10 cellular contexts compared by ENCODE assay signal in the genomic region with DNA sequence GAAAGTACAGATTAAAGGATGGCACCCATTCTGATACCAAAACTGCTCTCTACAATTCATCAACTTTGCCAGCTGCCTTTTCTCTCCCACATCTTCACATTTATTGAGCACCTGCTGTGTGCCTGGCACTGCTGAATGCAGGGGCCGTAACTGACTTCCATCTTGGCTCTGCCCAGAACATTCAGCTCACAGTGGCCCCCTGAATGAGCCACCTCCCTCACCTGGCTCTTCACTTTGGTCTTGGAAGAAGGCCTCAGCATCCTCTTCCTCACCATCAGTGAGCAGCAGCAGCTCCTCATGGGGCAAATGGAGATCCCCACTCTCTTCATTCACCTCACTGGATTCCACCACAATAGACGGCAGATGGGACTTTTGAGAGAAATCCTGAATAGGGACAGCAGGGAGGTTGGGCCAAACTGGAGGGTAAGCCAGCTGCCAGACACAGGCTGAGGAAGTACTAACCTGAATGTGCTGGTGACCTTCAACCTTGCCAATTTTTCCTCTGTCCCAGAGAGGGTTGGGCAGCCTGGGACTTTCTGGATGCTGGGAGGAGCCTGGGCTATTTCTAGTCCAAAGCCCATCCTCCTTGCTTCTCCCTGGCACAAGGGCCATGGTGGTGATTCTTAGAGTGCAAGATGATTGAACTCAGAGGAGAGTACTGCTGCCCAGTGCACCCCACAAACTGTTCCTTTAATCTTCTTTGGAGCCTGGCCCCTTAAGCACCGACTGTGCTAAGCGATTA. TPM values are rescaled to one million over a fixed set of nuclear protein-coding genes. Genes with fewer than 3 reads are reported as not detected.
DNase-seq lines count a peak whose midpoint lies in the region; ATAC-seq, FAIRE-seq and TF ChIP-seq lines count a peak whose summit lies in the region.
"Had no signal": no experiment of that assay in that cellular context is flagged by ENCODE, and none has a peak within 500 bp of the region (broad histone marks: within the 10 kb centered on the region; RNA-seq: fewer than 3 reads in every experiment).

No MANE protein-coding gene starts in this region.

- H2AFZ ChIP-seq in endothelial cell of umbilical vein (ENCODE audit: low read depth, low read length): no peak overlapping the region

- H3K36me3 ChIP-seq in Peyer's patch (peaks cover 0 to 9% (median 0%) of the 10 kb centered on the region in 3 donors), endothelial cell of umbilical vein (ENCODE audit: control insufficient read depth in 2 of 2, extremely low read depth in 1 of 2, insufficient read depth in 2 of 2, low read length in 2 of 2) (no peaks in the 10 kb centered on the region)

- H4K20me1 ChIP-seq in endothelial cell of umbilical vein (replicated peaks; ENCODE audit: control insufficient read depth, extremely low read depth, insufficient read depth, low read length): no peaks in the 10 kb centered on the region

- no peaks in the 10 kb centered on the region for H3K9me3 Mint-ChIP-seq in activated naive CD4-positive, alpha-beta T cell treated with anti-CD3 and anti-CD28 coated beads, Interleukin-2, amount 50 U/mL, for 24 hours
- no peaks in the 10 kb centered on the region for H3K9me3 Mint-ChIP-seq in stimulated activated memory B cell treated with anti-CD40 and anti-IgM and Interleukin-4, amounts not matched to agents 10 μg/mL and 1 μg/mL and 100 μg/mL, for 72 hours

- H3K4me1 ChIP-seq in Peyer's patch: peaks cover 0 to 59% (median 24%) of the 10 kb centered on the region in 4 donors
- H3K4me1 ChIP-seq in endothelial cell of umbilical vein (ENCODE audit: control insufficient read depth, extremely low read depth, insufficient read depth, low read length): peaks cover 17% of the 10 kb centered on the region

- dilution Hi-C loops in endothelial cell of umbilical vein (cut with MboI; ENCODE audit: extremely low pct_ligation_motif_present, low sequenced_read_pairs): no loop called here

- no peak overlapping the region for H3K4me2 ChIP-seq in endothelial cell of umbilical vein (ENCODE audit: insufficient read depth, low read length)

- CTCF ChIA-PET in endothelial cell of umbilical vein (lab: Charles Lee): interaction anchor here (0.7 to 3.2 kb wide), 5 partner anchors 10 to 245 kb away, joined by 3 to 30 read pairs (median 4); a partner anchor contains a TSS

- POLR2A ChIA-PET in endothelial cell of umbilical vein (lab: Charles Lee): interaction anchor here (0.6 to 0.7 kb wide), 2 partner anchors 181 to 1030 kb away, joined by 3 read pairs; no protein-coding TSS in a partner anchor

- no peak overlapping the region for H3K9ac ChIP-seq in endothelial cell of umbilical vein (replicated peaks; ENCODE audit: extremely low read depth, insufficient read depth, low read length)

- H3K27me3 ChIP-seq in Peyer's patch: no peaks in the 10 kb centered on the region
- no peaks in the 10 kb centered on the region for H3K27me3 ChIP-seq in endothelial cell of umbilical vein (ENCODE audit: control insufficient read depth in 2 of 2, insufficient read depth in 2 of 2, low read length in 2 of 2)

- peak overlapping the region; percentile 30 for H3K27ac Mint-ChIP-seq in activated naive CD4-positive, alpha-beta T cell treated with anti-CD3 and anti-CD28 coated beads, Interleukin-2, amount 50 U/mL, for 24 hours
- H3K27ac Mint-ChIP-seq in stimulated activated memory B cell treated with anti-CD40 and anti-IgM and Interleukin-4, amounts not matched to agents 10 μg/mL and 1 μg/mL and 100 μg/mL, for 72 hours: no peak overlapping the region

- intact Hi-C loops in endothelial cell of umbilical vein (cut with micrococcal nuclease): loop anchor here (5.0 kb wide), 1 partner anchor 38 kb away; a partner anchor contains a TSS

- no peak for DNase-seq in activated naive CD4-positive, alpha-beta T cell treated with anti-CD3 and anti-CD28 coated beads, Interleukin-2, amount 50 U/mL, for 16 hours
- DNase-seq in Peyer's patch: peak in 1 of 3 donors; percentile 52
- no peak for DNase-seq in endothelial cell of umbilical vein (ENCODE audit: low read depth, low spot score)
- no peak for DNase-seq in kidney glomerular epithelial cell (lab: John Stamatoyannopoulos, UW)
- DNase-seq in GOT3 (lab: John Stamatoyannopoulos, UW): no peak
- no peak for DNase-seq in cerebellar nuclear complex (lab: John Stamatoyannopoulos, UW)
- DNase-seq: COR-L47, NCI-H524 treated with DMSO at 0.1 percent for 48 hours had no signal

- FAIRE-seq in endothelial cell of umbilical vein (lab: Jason Lieb, UNC): no peak

- peaks cover 11% of the 10 kb centered on the region for H3K36me3 Mint-ChIP-seq in activated naive CD4-positive, alpha-beta T cell treated with anti-CD3 and anti-CD28 coated beads, Interleukin-2, amount 50 U/mL, for 24 hours
- peaks cover 33% of the 10 kb centered on the region for H3K36me3 Mint-ChIP-seq in stimulated activated memory B cell treated with anti-CD40 and anti-IgM and Interleukin-4, amounts not matched to agents 10 μg/mL and 1 μg/mL and 100 μg/mL, for 72 hours

- TF ChIP-seq CTCF in Peyer's patch (IDR thresholded peaks at IDR 0.05) (no peak), endothelial cell of umbilical vein (IDR thresholded peaks at IDR 0.05; ENCODE audit: extremely low read depth in 1 of 2, insufficient read depth in 1 of 2, low read depth in 1 of 2, low read length in 2 of 2) (no peak)

- H3K4me3 Mint-ChIP-seq in activated naive CD4-positive, alpha-beta T cell treated with anti-CD3 and anti-CD28 coated beads, Interleukin-2, amount 50 U/mL, for 24 hours: peak overlapping the region; percentile 100
- H3K4me3 Mint-ChIP-seq in stimulated activated memory B cell treated with anti-CD40 and anti-IgM and Interleukin-4, amounts not matched to agents 10 μg/mL and 1 μg/mL and 100 μg/mL, for 72 hours: peak overlapping the region; percentile 42

- H3K9me1 ChIP-seq in endothelial cell of umbilical vein (replicated peaks; ENCODE audit: control insufficient read depth, extremely low read depth, insufficient read depth, low read length): no peaks in the 10 kb centered on the region

- H3K79me2 ChIP-seq in endothelial cell of umbilical vein (ENCODE audit: control insufficient read depth, insufficient read depth, low read length): peaks cover 41% of the 10 kb centered on the region

- peaks cover 45% of the 10 kb centered on the region for H3K4me1 Mint-ChIP-seq in activated naive CD4-positive, alpha-beta T cell treated with anti-CD3 and anti-CD28 coated beads, Interleukin-2, amount 50 U/mL, for 24 hours
- peaks cover 54% of the 10 kb centered on the region for H3K4me1 Mint-ChIP-seq in stimulated activated memory B cell treated with anti-CD40 and anti-IgM and Interleukin-4, amounts not matched to agents 10 μg/mL and 1 μg/mL and 100 μg/mL, for 72 hours

- no peak for ATAC-seq in stimulated activated memory B cell treated with anti-CD40 and anti-IgM and Interleukin-4, amounts not matched to agents 10 μg/mL and 1 μg/mL and 100 μg/mL, for 72 hours

- no peak for TF ChIP-seq POLR2A in Peyer's patch (IDR thresholded peaks at IDR 0.05)
- TF ChIP-seq POLR2A in endothelial cell of umbilical vein (IDR thresholded peaks at IDR 0.05; ENCODE audit: low read depth, low read length): peak; percentile 31

- no peak overlapping the region for H3K4me3 ChIP-seq in Peyer's patch
- H3K4me3 ChIP-seq in endothelial cell of umbilical vein (replicated peaks in 1 of 3; ENCODE audit: insufficient read depth in 1 of 3, low read depth in 1 of 3, low read length in 3 of 3): no peak overlapping the region

- H3K9me3 ChIP-seq in Peyer's patch (no peaks in the 10 kb centered on the region), endothelial cell of umbilical vein (replicated peaks; ENCODE audit: control insufficient read depth, insufficient read depth, low read length) (no peaks in the 10 kb centered on the region)

- no TSS peak for BruUV-seq in endothelial cell of umbilical vein (replicated peaks; lab: Mats Ljungman, UMichigan)

- H3K27ac ChIP-seq in Peyer's patch (peak overlapping the region in 3 of 4 donors; percentile 36 to 95 (median 88)), endothelial cell of umbilical vein (ENCODE audit: insufficient read depth, low read depth, low read length) (no peak overlapping the region)

- H3K27me3 Mint-ChIP-seq in activated naive CD4-positive, alpha-beta T cell treated with anti-CD3 and anti-CD28 coated beads, Interleukin-2, amount 50 U/mL, for 24 hours: no peaks in the 10 kb centered on the region
- H3K27me3 Mint-ChIP-seq in stimulated activated memory B cell treated with anti-CD40 and anti-IgM and Interleukin-4, amounts not matched to agents 10 μg/mL and 1 μg/mL and 100 μg/mL, for 72 hours: no peaks in the 10 kb centered on the region

RNA-seq across cellular contexts. Expression of a gene that starts 1.9 kb away (rescaled TPM):
- 10 to 100 TPM; 11.1 to 23.9 (median 12.7) TPM for total RNA-seq in Peyer's patch
- total RNA-seq in endothelial cell of umbilical vein: 8.6 and 9.0 TPM in 2 replicates
- 15.3 and 15.5 TPM in 2 replicates for polyA plus RNA-seq in endothelial cell of umbilical vein
- polyA plus RNA-seq in endothelial cell of umbilical vein (2011; cell fraction: cytosol; rRNA removed): 7.6 and 12.2 TPM in 2 replicates
- polyA plus RNA-seq in endothelial cell of umbilical vein (2011; cell fraction: nucleus; rRNA removed): 2.6 and 4.0 TPM in 2 replicates
- polyA plus RNA-seq in endothelial cell of umbilical vein (2012): 6.9 and 11.2 TPM in 2 replicates
- 2.4 and 3.0 TPM in 2 replicates for polyA minus RNA-seq in endothelial cell of umbilical vein
- 8.3 TPM for polyA minus RNA-seq in endothelial cell of umbilical vein (2011; cell fraction: cytosol; rRNA and poly(A)+ RNA removed)
- polyA minus RNA-seq in endothelial cell of umbilical vein (2011; cell fraction: nucleus; rRNA and poly(A)+ RNA removed): 1.6 TPM in 2 replicates

RNA-seq across cellular contexts. Expression of a gene that starts 2.5 kb away (rescaled TPM):
- total RNA-seq in Peyer's patch (10 to 100 TPM in 3 of 4 donors, 1 to 10 TPM in 1; 6.6 to 25.6 (median 11.9) TPM), endothelial cell of umbilical vein (7.5 and 10.5 TPM in 2 replicates)
- 3.5 and 3.8 TPM in 2 replicates for polyA plus RNA-seq in endothelial cell of umbilical vein
- 2.8 and 3.6 TPM in 2 replicates for polyA plus RNA-seq in endothelial cell of umbilical vein (2011; cell fraction: cytosol; rRNA removed)
- 19.1 and 21.0 TPM in 2 replicates for polyA plus RNA-seq in endothelial cell of umbilical vein (2011; cell fraction: nucleus; rRNA removed)
- polyA plus RNA-seq in endothelial cell of umbilical vein (2012): 2.5 and 3.7 TPM in 2 replicates
- polyA minus RNA-seq in endothelial cell of umbilical vein: 4.6 and 5.2 TPM in 2 replicates
- polyA minus RNA-seq in endothelial cell of umbilical vein (2011; cell fraction: cytosol; rRNA and poly(A)+ RNA removed): 5.0 TPM
- 6.8 and 8.0 TPM in 2 replicates for polyA minus RNA-seq in endothelial cell of umbilical vein (2011; cell fraction: nucleus; rRNA and poly(A)+ RNA removed)

RNA-seq across cellular contexts. Expression of a gene that starts 4.5 kb away (rescaled TPM):
- total RNA-seq in Peyer's patch (10 to 100 TPM in 1 of 4 donors, 1 to 10 TPM in 2, not detected in 1; 9.1 to 13.5 (median 9.2) TPM), endothelial cell of umbilical vein (28.4 and 38.1 TPM in 2 replicates)
- 7.8 and 7.9 TPM in 2 replicates for polyA plus RNA-seq in endothelial cell of umbilical vein
- polyA plus RNA-seq in endothelial cell of umbilical vein (2011; cell fraction: cytosol; rRNA removed): 6.1 and 6.4 TPM in 2 replicates
- 7.5 and 11.9 TPM in 2 replicates for polyA plus RNA-seq in endothelial cell of umbilical vein (2011; cell fraction: nucleus; rRNA removed)
- polyA plus RNA-seq in endothelial cell of umbilical vein (2012): 6.5 and 8.7 TPM in 2 replicates
- 11.0 and 11.7 TPM in 2 replicates for polyA minus RNA-seq in endothelial cell of umbilical vein
- polyA minus RNA-seq in endothelial cell of umbilical vein (2011; cell fraction: cytosol; rRNA and poly(A)+ RNA removed): 54.8 TPM
- 21.3 and 80.2 TPM in 2 replicates for polyA minus RNA-seq in endothelial cell of umbilical vein (2011; cell fraction: nucleus; rRNA and poly(A)+ RNA removed)

RNA-seq across cellular contexts. Expression of a gene that starts 4.6 kb away (rescaled TPM):
- total RNA-seq in Peyer's patch (10 to 100 TPM; 29.2 to 97.4 (median 41.1) TPM), endothelial cell of umbilical vein (58.7 and 61.0 TPM in 2 replicates)
- polyA plus RNA-seq in endothelial cell of umbilical vein: 32.3 and 39.5 TPM in 2 replicates
- polyA plus RNA-seq in endothelial cell of umbilical vein (2011; cell fraction: cytosol; rRNA removed): 70.0 and 81.8 TPM in 2 replicates
- 35.6 and 42.1 TPM in 2 replicates for polyA plus RNA-seq in endothelial cell of umbilical vein (2011; cell fraction: nucleus; rRNA removed)
- polyA plus RNA-seq in endothelial cell of umbilical vein (2012): 84.1 and 99.3 TPM in 2 replicates
- polyA minus RNA-seq in endothelial cell of umbilical vein: 5.3 and 6.2 TPM in 2 replicates
- 11.5 TPM for polyA minus RNA-seq in endothelial cell of umbilical vein (2011; cell fraction: cytosol; rRNA and poly(A)+ RNA removed)
- 2.0 and 5.0 TPM in 2 replicates for polyA minus RNA-seq in endothelial cell of umbilical vein (2011; cell fraction: nucleus; rRNA and poly(A)+ RNA removed)

RNA-seq across cellular contexts. Expression of a gene that starts 9.3 kb away (rescaled TPM):
- total RNA-seq in Peyer's patch (100 to 1,000 TPM in 2 of 4 donors, 10 to 100 TPM in 2; 91.1 to 169 (median 100) TPM), endothelial cell of umbilical vein (112 and 113 TPM in 2 replicates)
- 105 and 114 TPM in 2 replicates for polyA plus RNA-seq in endothelial cell of umbilical vein
- 98.7 and 120 TPM in 2 replicates for polyA plus RNA-seq in endothelial cell of umbilical vein (2011; cell fraction: cytosol; rRNA removed)
- polyA plus RNA-seq in endothelial cell of umbilical vein (2011; cell fraction: nucleus; rRNA removed): 148 and 194 TPM in 2 replicates
- polyA plus RNA-seq in endothelial cell of umbilical vein (2012): 92.3 and 141 TPM in 2 replicates
- 41.0 and 42.1 TPM in 2 replicates for polyA minus RNA-seq in endothelial cell of umbilical vein
- polyA minus RNA-seq in endothelial cell of umbilical vein (2011; cell fraction: cytosol; rRNA and poly(A)+ RNA removed): 62.7 TPM
- polyA minus RNA-seq in endothelial cell of umbilical vein (2011; cell fraction: nucleus; rRNA and poly(A)+ RNA removed): 31.2 and 41.0 TPM in 2 replicates
